ENCODE assay signal across 12 cellular contexts in the genomic region with DNA sequence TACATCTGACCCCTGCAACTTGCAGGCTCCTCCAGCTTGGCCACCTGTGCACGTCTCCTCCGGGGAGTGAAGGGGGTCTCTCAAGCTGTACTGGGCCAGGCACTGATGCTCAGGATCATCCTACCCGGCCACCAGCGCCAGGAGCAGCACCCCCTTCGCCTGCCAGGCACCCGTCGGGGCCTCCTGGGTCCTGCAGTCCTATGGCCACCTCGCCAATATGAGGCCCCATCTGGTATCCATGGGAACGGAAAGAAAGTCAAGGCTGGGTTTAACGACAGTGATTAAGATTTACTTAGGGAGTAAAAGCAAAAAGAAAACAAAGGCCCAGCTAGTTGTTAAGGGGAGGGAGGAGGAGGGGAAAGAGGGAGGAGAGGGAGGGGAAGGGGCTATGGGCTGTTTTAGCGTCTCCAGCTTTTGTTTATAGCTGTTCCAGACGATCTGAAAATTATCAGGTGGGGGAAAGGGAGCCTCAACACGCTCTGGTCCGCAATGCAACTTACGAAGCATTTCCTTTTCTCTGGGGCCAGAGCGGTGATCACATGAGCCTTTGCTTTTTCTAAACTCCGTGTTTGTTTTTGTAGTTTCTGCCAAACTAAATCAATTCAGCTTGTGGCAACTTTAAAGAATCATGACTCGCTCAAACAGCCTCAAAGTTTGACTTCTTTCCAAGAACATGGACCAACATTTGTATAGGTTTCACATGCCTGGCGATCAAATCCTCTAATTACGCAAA.
DNase-seq lines count a peak whose midpoint lies in the region; ATAC-seq and TF ChIP-seq lines count a peak whose summit lies in the region.
"Had no signal": no experiment of that assay in that cellular context is flagged by ENCODE, and none has a peak within 500 bp of the region (broad histone marks: within the 10 kb centered on the region; RNA-seq: fewer than 3 reads in every experiment).

No MANE protein-coding gene starts in this region.

- H3K27ac Mint-ChIP-seq in T-helper 17 cell = no peak overlapping the region
- H3K27ac Mint-ChIP-seq: activated naive CD4-positive, alpha-beta T cell treated with anti-CD3 and anti-CD28 coated beads, Interleukin-2, amount 50 U/mL, for 72 hours had no signal

- no peak overlapping the region for H3K4me3 Mint-ChIP-seq in T-helper 17 cell

- peak overlapping the region; percentile 8 for H3K9ac ChIP-seq in fibroblast of lung (ENCODE audit: insufficient read depth, low read length)

- peaks cover 8% of the 10 kb centered on the region for H3K4me1 Mint-ChIP-seq in T-helper 17 cell

- H3K4me3 ChIP-seq in ACC112 (ENCODE audit: low read depth, low read length) (peak overlapping the region; percentile 64), fibroblast of lung (replicated peaks in 1 of 4; ENCODE audit: control extremely low read depth in 1 of 4, insufficient read depth in 1 of 4, low read depth in 3 of 4, low read length in 4 of 4) (peak overlapping the region; percentile 11 to 35 (median 28)), neuron (ENCODE audit: low read length) (no peak overlapping the region)
- H3K4me3 ChIP-seq: left ventricle myocardium inferior had no signal

- ATAC-seq in T-helper 17 cell = no peak
- no peak for ATAC-seq in GM18861 (IDR thresholded peaks at IDR 0.05; ENCODE audit: unreplicated experiment)
- no peak for ATAC-seq in HG03280 (IDR thresholded peaks at IDR 0.05; ENCODE audit: unreplicated experiment)
- ATAC-seq: activated naive CD4-positive, alpha-beta T cell treated with anti-CD3 and anti-CD28 coated beads, Interleukin-2, amount 50 U/mL, for 72 hours had no signal

- peaks cover 13% of the 10 kb centered on the region for H3K27me3 Mint-ChIP-seq in T-helper 17 cell

- peak overlapping the region; percentile 83 for H3K4me2 ChIP-seq in fibroblast of lung (ENCODE audit: extremely low read depth, insufficient read depth, low read length)

- H4K20me1 ChIP-seq in fibroblast of lung (ENCODE audit: control insufficient read depth, extremely low read depth, insufficient read depth, low read length) = no peaks in the 10 kb centered on the region

- H3K4me1 ChIP-seq in ACC112 (ENCODE audit: control insufficient read depth, insufficient read depth, low read length, unreplicated experiment) = peaks cover 17% of the 10 kb centered on the region
- peaks cover 9% of the 10 kb centered on the region for H3K4me1 ChIP-seq in fibroblast of lung (ENCODE audit: control insufficient read depth, extremely low read depth, insufficient read depth, low read length)
- peaks cover 10% of the 10 kb centered on the region for H3K4me1 ChIP-seq in neuron (ENCODE audit: insufficient read depth, low read length)
- H3K4me1 ChIP-seq: left ventricle myocardium inferior had no signal

- no peaks in the 10 kb centered on the region for H3K9me3 ChIP-seq in fibroblast of lung (ENCODE audit: control insufficient read depth, insufficient read depth, low read depth, low read length)
- peaks cover 3% of the 10 kb centered on the region for H3K9me3 ChIP-seq in neuron (ENCODE audit: low read length)
- H3K9me3 ChIP-seq in T-helper 17 cell (ENCODE audit: control insufficient read depth, low read length, poor library complexity, severe bottlenecking) = no peaks in the 10 kb centered on the region
- H3K9me3 ChIP-seq: left ventricle myocardium inferior had no signal

- DNase-seq in NCI-H2227 treated with DMSO at 0.1 percent for 48 hours (lab: John Stamatoyannopoulos, UW) = peak; percentile 56
- DNase-seq in fibroblast of lung (ENCODE audit: low read depth in 2 of 2) = peak; percentile 60 to 100
- DNase-seq in T-helper 17 cell = no peak
- DNase-seq in D341Med (ENCODE audit: low spot score) = no peak
- DNase-seq: left ventricle myocardium inferior, NCI-H2029 had no signal

- no peaks in the 10 kb centered on the region for H3K36me3 Mint-ChIP-seq in T-helper 17 cell (ENCODE audit: low read depth)
- H3K36me3 Mint-ChIP-seq: activated naive CD4-positive, alpha-beta T cell treated with anti-CD3 and anti-CD28 coated beads, Interleukin-2, amount 50 U/mL, for 72 hours had no signal

- H2AFZ ChIP-seq in ACC112 (ENCODE audit: low read length, unreplicated experiment) (peak overlapping the region; percentile 45), fibroblast of lung (ENCODE audit: low read length) (no peak overlapping the region), neuron (ENCODE audit: low read depth, low read length) (peak overlapping the region; percentile 71)

- H3K27ac ChIP-seq in ACC112 (ENCODE audit: low read depth, low read length) = peak overlapping the region; percentile 88
- peak overlapping the region; percentile 63 for H3K27ac ChIP-seq in fibroblast of lung (ENCODE audit: insufficient read depth, low read length)
- H3K27ac ChIP-seq: C4-2B, left ventricle myocardium inferior had no signal

- no peak for TF ChIP-seq CTCF in fibroblast of lung (conservative IDR thresholded peaks at IDR 0.05 in 1 of 2, IDR thresholded peaks at IDR 0.05 in 1 of 2; ENCODE audit: low read depth in 1 of 2, low read length in 2 of 2)

- no peaks in the 10 kb centered on the region for H3K27me3 ChIP-seq in ACC112 (ENCODE audit: insufficient read depth, low read length)
- no peaks in the 10 kb centered on the region for H3K27me3 ChIP-seq in fibroblast of lung (ENCODE audit: control insufficient read depth, insufficient read depth, low read length)
- H3K27me3 ChIP-seq in neuron (ENCODE audit: insufficient read depth, low read length) = no peaks in the 10 kb centered on the region

- H3K79me2 ChIP-seq in ACC112 (ENCODE audit: control insufficient read depth, insufficient read depth, low read length, unreplicated experiment) (peaks cover under 1% of the 10 kb centered on the region), fibroblast of lung (ENCODE audit: control insufficient read depth, insufficient read depth, low read length) (no peaks in the 10 kb centered on the region)

- H3K36me3 ChIP-seq in ACC112 (ENCODE audit: insufficient read depth, low read length) (no peaks in the 10 kb centered on the region), fibroblast of lung (ENCODE audit: control insufficient read depth, insufficient read depth, low read length) (no peaks in the 10 kb centered on the region), neuron (ENCODE audit: insufficient read depth, low read length) (no peaks in the 10 kb centered on the region)
- H3K36me3 ChIP-seq: left ventricle myocardium inferior had no signal

Comparison
In these comparisons a context has a peak if more than half of its experiments do, and no peak if none do; other contexts are left out.
1. DNase-seq: peak in NCI-H2227 treated with DMSO at 0.1 percent for 48 hours (single experiment) and fibroblast of lung (2 of 2); none in T-helper 17 cell (0 of 3) and D341Med (single experiment).